In genomic region chr9:5866685-5867084, GRCh38 we compare ENCODE assay signal across 1 cellular context.
TF ChIP-seq lines count a peak whose summit lies in the region.

No MANE protein-coding gene starts in this region.

TF ChIP-seq in K562, 482 proteins besides CTCF, POLR2A, EP300 and RAD21 (continued from another document):
- TF ChIP-seq GABPB2 (CRISPR knock-in tag; conservative IDR thresholded peaks at IDR 0.05) = no peak
